ENCODE assay signal across 1 cellular context in the genomic region with DNA sequence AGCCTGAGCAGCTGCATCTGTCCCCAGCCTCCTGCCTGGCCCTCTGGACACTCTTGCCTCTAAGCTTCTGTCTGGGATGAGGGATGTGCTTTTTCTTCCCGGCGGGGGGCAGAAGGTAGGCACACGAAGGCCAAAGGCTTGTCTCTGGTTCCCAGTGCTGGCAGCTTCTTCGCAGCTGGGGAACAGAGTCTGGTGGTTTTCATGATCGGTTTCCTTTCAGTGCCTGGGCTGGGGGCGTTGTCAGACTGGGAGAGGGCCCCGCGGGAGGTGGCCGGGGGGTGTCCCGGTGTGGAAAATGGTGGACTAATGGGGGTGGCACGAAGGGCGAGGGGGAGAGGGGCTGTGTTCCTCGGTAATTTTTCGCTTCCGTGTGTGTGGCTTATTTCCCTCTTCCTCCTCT.
TF ChIP-seq lines count a peak whose summit lies in the region.

No MANE protein-coding gene starts in this region.

TF ChIP-seq in HEK293T, 16 proteins besides CTCF, POLR2A, EP300 and RAD21 (continued from another document):
- no peak for TF ChIP-seq FOXM1 (IDR thresholded peaks at IDR 0.05; ENCODE audit: borderline replicate concordance)
- no peak for TF ChIP-seq HDGF (IDR thresholded peaks at IDR 0.05; ENCODE audit: borderline replicate concordance)
- TF ChIP-seq ARNT (IDR thresholded peaks at IDR 0.05): no peak
- TF ChIP-seq FOXK2 (IDR thresholded peaks at IDR 0.05): no peak
- TF ChIP-seq, protein P1, sequence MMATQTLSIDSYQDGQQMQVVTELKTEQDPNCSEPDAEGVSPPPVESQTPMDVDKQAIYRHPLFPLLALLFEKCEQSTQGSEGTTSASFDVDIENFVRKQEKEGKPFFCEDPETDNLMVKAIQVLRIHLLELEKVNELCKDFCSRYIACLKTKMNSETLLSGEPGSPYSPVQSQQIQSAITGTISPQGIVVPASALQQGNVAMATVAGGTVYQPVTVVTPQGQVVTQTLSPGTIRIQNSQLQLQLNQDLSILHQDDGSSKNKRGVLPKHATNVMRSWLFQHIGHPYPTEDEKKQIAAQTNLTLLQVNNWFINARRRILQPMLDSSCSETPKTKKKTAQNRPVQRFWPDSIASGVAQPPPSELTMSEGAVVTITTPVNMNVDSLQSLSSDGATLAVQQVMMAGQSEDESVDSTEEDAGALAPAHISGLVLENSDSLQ (IDR thresholded peaks at IDR 0.05): no peak
- TF ChIP-seq BHLHE40 (IDR thresholded peaks at IDR 0.05; ENCODE audit: borderline replicate concordance): no peak
